In genomic region chr5:177163500-177163899, GRCh38 we compare ENCODE assay signal across 16 cellular contexts. TPM values are rescaled to one million over a fixed set of nuclear protein-coding genes. Genes with fewer than 3 reads are reported as not detected.
DNase-seq lines count a peak whose midpoint lies in the region; ATAC-seq and TF ChIP-seq lines count a peak whose summit lies in the region.
"Had no signal": no experiment of that assay in that cellular context is flagged by ENCODE, and none has a peak within 500 bp of the region (broad histone marks: within the 10 kb centered on the region; RNA-seq: fewer than 3 reads in every experiment).

No MANE protein-coding gene starts in this region.

- H4K20me1 ChIP-seq in GM23338 (replicated peaks; ENCODE audit: insufficient read depth) = peaks cover 51% of the 10 kb centered on the region
- H4K20me1 ChIP-seq in SU-DHL-6 (ENCODE audit: low read depth, low read length) = no peaks in the 10 kb centered on the region
- no peaks in the 10 kb centered on the region for H4K20me1 ChIP-seq in SK-N-SH (ENCODE audit: insufficient read depth)

- no peak overlapping the region for H3K27ac Mint-ChIP-seq in GM23338
- H3K27ac Mint-ChIP-seq: CD4-positive, alpha-beta T cell had no signal

- H3K4me2 ChIP-seq in GM23338 (no peak overlapping the region), SU-DHL-6 (ENCODE audit: low read depth, low read length, poor library complexity, severe bottlenecking) (no peak overlapping the region), SK-N-SH (no peak overlapping the region)
- H3K4me2 ChIP-seq: A549 had no signal

- TF ChIP-seq RAD21 in SK-N-SH (IDR thresholded peaks at IDR 0.05; ENCODE audit: low read length) = no peak

- H3K9ac ChIP-seq in SU-DHL-6 (ENCODE audit: low read length) (no peak overlapping the region), SK-N-SH (no peak overlapping the region)

- POLR2A ChIA-PET in SK-N-SH (lab: Yijun Ruan, JAX) = interaction anchor here (0.6 kb wide), 1 partner anchor 9 kb away, joined by 3 read pairs; no protein-coding TSS in a partner anchor

- TF ChIP-seq CTCF in GM23338 (conservative IDR thresholded peaks at IDR 0.05; ENCODE audit: low read depth in 2 of 2) (no peak), SU-DHL-6 (IDR thresholded peaks at IDR 0.05; ENCODE audit: insufficient read depth, low read length, poor library complexity, severe bottlenecking) (no peak), thyroid gland (IDR thresholded peaks at IDR 0.05) (no peak), SK-N-SH (IDR thresholded peaks at IDR 0.05) (no peak)

- H2AFZ ChIP-seq in GM23338 (no peak overlapping the region), SU-DHL-6 (ENCODE audit: low read depth, low read length, severe bottlenecking) (no peak overlapping the region), SK-N-SH (ENCODE audit: low read depth) (no peak overlapping the region)

- no peaks in the 10 kb centered on the region for H3K27me3 ChIP-seq in GM23338 (ENCODE audit: insufficient read depth)
- H3K27me3 ChIP-seq in SU-DHL-6 (ENCODE audit: low read length) = no peaks in the 10 kb centered on the region
- no peaks in the 10 kb centered on the region for H3K27me3 ChIP-seq in thyroid gland
- no peaks in the 10 kb centered on the region for H3K27me3 ChIP-seq in SK-N-SH (ENCODE audit: insufficient read depth)

- H3K79me2 ChIP-seq in GM23338 (replicated peaks; ENCODE audit: insufficient read depth) (peaks cover 100% of the 10 kb centered on the region), SU-DHL-6 (ENCODE audit: insufficient read depth, low read length) (peaks cover 91% of the 10 kb centered on the region), SK-N-SH (ENCODE audit: insufficient read depth) (peaks cover 92% of the 10 kb centered on the region)

- H3K4me3 ChIP-seq in GM23338 (no peak overlapping the region), SU-DHL-6 (ENCODE audit: insufficient read depth, low read length, poor library complexity, severe bottlenecking) (no peak overlapping the region), thyroid gland (replicated peaks in 1 of 3) (no peak overlapping the region), SK-N-SH (ENCODE audit: low read depth in 2 of 2, low read length in 1 of 2) (no peak overlapping the region)
- H3K4me3 ChIP-seq: A549 had no signal

- H3K27me3 Mint-ChIP-seq in GM23338 (ENCODE audit: insufficient read depth, low read depth, poor library complexity) = peaks cover 11% of the 10 kb centered on the region
- H3K27me3 Mint-ChIP-seq: CD4-positive, alpha-beta T cell had no signal

- no peak for TF ChIP-seq POLR2A in thyroid gland (IDR thresholded peaks at IDR 0.05)

- H3K4me3 Mint-ChIP-seq in GM23338 = no peak overlapping the region
- H3K4me3 Mint-ChIP-seq: CD4-positive, alpha-beta T cell; H9 had no signal

- peaks cover 50% of the 10 kb centered on the region; the same call in 2 of the 3 replicates for H3K36me3 Mint-ChIP-seq in GM23338 (ENCODE audit: low read depth)

- TF ChIP-seq EP300 in SK-N-SH (IDR thresholded peaks at IDR 0.05; ENCODE audit: borderline replicate concordance in 1 of 2, low read depth in 1 of 2, low read length in 1 of 2) = no peak

- H3K4me1 ChIP-seq in GM23338 (ENCODE audit: insufficient read depth) (no peaks in the 10 kb centered on the region), thyroid gland (peaks cover 21 to 39% of the 10 kb centered on the region in 2 donors), SK-N-SH (ENCODE audit: control insufficient read depth in 1 of 2, insufficient read depth in 2 of 2, low read depth in 1 of 2, low read length in 1 of 2) (no peaks in the 10 kb centered on the region)
- H3K4me1 ChIP-seq: A549, Caco-2 had no signal

- ATAC-seq in GM23338 = no peak
- ATAC-seq: A549 had no signal

- CTCF ChIA-PET in SK-N-SH (lab: Yijun Ruan, JAX) = interaction anchor here (0.7 kb wide), 1 partner anchor 147 kb away, joined by 3 read pairs; no protein-coding TSS in a partner anchor

- H3K36me3 ChIP-seq in GM23338 (ENCODE audit: insufficient read depth) (0 out of 2 replicates have a peak, but pooled peaks cover 2% of the 10 kb centered on the region), SU-DHL-6 (ENCODE audit: low read length) (peaks cover 17% of the 10 kb centered on the region), thyroid gland (peaks cover 0 to 4% of the 10 kb centered on the region in 2 donors), SK-N-SH (replicated peaks in 1 of 2; ENCODE audit: control insufficient read depth in 1 of 2, insufficient read depth in 2 of 2, low read length in 1 of 2) (peaks cover 0 to 14% of the 10 kb centered on the region in 2 experiments)

- WGBS in thyroid gland, 2 donors = 97 to 100% methylated on average over 2 of the region's 2 CpGs
- 90% methylated on average over 2 of the region's 2 CpGs for WGBS in SK-N-SH (ENCODE audit: low lambda C conversion rate)

- peaks cover 11% of the 10 kb centered on the region; the same call in 1 of the 2 replicates for H3F3A ChIP-seq in GM23338 (replicated peaks; ENCODE audit: low read depth)
- H3F3A ChIP-seq in SU-DHL-6 (ENCODE audit: insufficient read depth) = peaks cover 59% of the 10 kb centered on the region
- no peaks in the 10 kb centered on the region for H3F3A ChIP-seq in SK-N-SH (replicated peaks; ENCODE audit: insufficient read depth)

- no peaks in the 10 kb centered on the region for H3K9me3 Mint-ChIP-seq in GM23338
- H3K9me3 Mint-ChIP-seq: CD4-positive, alpha-beta T cell; H9 had no signal

- H3K4me1 Mint-ChIP-seq in GM23338 = peaks cover 2% of the 10 kb centered on the region; the same call in 1 of the 3 replicates

- no peaks in the 10 kb centered on the region for H3K9me3 ChIP-seq in SU-DHL-6 (ENCODE audit: insufficient read depth, low read length)
- no peaks in the 10 kb centered on the region for H3K9me3 ChIP-seq in thyroid gland
- H3K9me3 ChIP-seq in SK-N-SH = no peaks in the 10 kb centered on the region
- H3K9me3 ChIP-seq: A549, Caco-2 had no signal

- intact Hi-C loops in thyroid gland (cut with DNase I) = no loop called here

- H3K9me2 ChIP-seq in GM23338 (ENCODE audit: insufficient read depth) = no peaks in the 10 kb centered on the region
- no peaks in the 10 kb centered on the region for H3K9me2 ChIP-seq in SU-DHL-6 (replicated peaks; ENCODE audit: insufficient read depth, low read length)
- no peaks in the 10 kb centered on the region for H3K9me2 ChIP-seq in SK-N-SH

- H3K27ac ChIP-seq in GM23338 (ENCODE audit: low read depth) (0 out of 2 replicates have a peak overlapping the region, but pooled peaks have one; percentile 27), SU-DHL-6 (ENCODE audit: low read depth, low read length) (peak overlapping the region; percentile 38; the same call in 1 of the 2 replicates), thyroid gland (peak overlapping the region in 2 of 3 donors; percentile 62 to 69), SK-N-SH (ENCODE audit: low read depth in 2 of 2, low read length in 1 of 2) (no peak overlapping the region)
- H3K27ac ChIP-seq: 22Rv1, A549, C4-2B had no signal

- DNase-seq in NCI-H82 (lab: John Stamatoyannopoulos, UW) (peak; percentile 26), NCI-H82 treated with DMSO at 0.1 percent for 48 hours (lab: John Stamatoyannopoulos, UW; ENCODE audit: unreplicated experiment) (no peak), GM23338 (ENCODE audit: low spot score) (no peak), thyroid gland (no peak), cerebellum (ENCODE audit: low spot score) (no peak), SK-N-SH (no peak)
- DNase-seq: AML-193, Caco-2, DMS79 treated with DMSO at 0.1 percent for 48 hours, GF-D8, H9 had no signal

TF ChIP-seq in GM23338, 12 proteins besides CTCF, POLR2A, EP300 and RAD21 (continues in another document):
- TF ChIP-seq JUNB (IDR thresholded peaks at IDR 0.05; ENCODE audit: unreplicated experiment) (no peak), ETS1 (IDR thresholded peaks at IDR 0.05) (no peak)

TF ChIP-seq in SK-N-SH, 30 proteins besides CTCF, POLR2A, EP300 and RAD21:
- TF ChIP-seq GABPA (IDR thresholded peaks at IDR 0.05; ENCODE audit: low read depth) (no peak), SIN3A (IDR thresholded peaks at IDR 0.05; ENCODE audit: borderline replicate concordance, low read depth, low read length) (no peak), RXRA (IDR thresholded peaks at IDR 0.05; ENCODE audit: borderline replicate concordance, low read depth) (no peak), NRF1 (IDR thresholded peaks at IDR 0.05; ENCODE audit: low read depth, low read length) (no peak), GATA2 (CRISPR knock-in tag; IDR thresholded peaks at IDR 0.05) (no peak), NFIC (IDR thresholded peaks at IDR 0.05; ENCODE audit: borderline replicate concordance) (no peak), USF2 (IDR thresholded peaks at IDR 0.05; ENCODE audit: borderline replicate concordance, low read depth, low read length) (no peak), POLR2AphosphoS5 (IDR thresholded peaks at IDR 0.05; ENCODE audit: low read depth, low read length) (no peak), SMC3 (IDR thresholded peaks at IDR 0.05; ENCODE audit: low read depth, low read length) (no peak), MAX (IDR thresholded peaks at IDR 0.05; ENCODE audit: low read depth) (no peak)
TF ChIP-seq in SK-N-SH: peak in this region for 0.

RNA-seq across cellular contexts. Expression of gene NSD1, which starts 29.9 kb away (rescaled TPM):
- total RNA-seq in GM23338 (2014; rRNA removed; shearing (Covaris generic)) = 85.9 and 106 TPM in 2 replicates
- polyA plus RNA-seq in GM23338 (2016; fragmentation: Nextera tagmentation; extraction: Ambion mirVana) = 82.5 and 96.4 TPM in 2 replicates
- 100 to 1,000 TPM in 1 of 4 donors, 10 to 100 TPM in 3; 61.9 to 114 (median 73.9) TPM for total RNA-seq in thyroid gland
- total RNA-seq in cerebellum = 102 TPM
- polyA plus RNA-seq in SK-N-SH (2012; rRNA removed) = 6.7 and 9.0 TPM in 2 replicates
- polyA plus RNA-seq in SK-N-SH (2012; cell fraction: cytosol; rRNA removed) = 6.6 and 7.0 TPM in 2 replicates
- 9.5 and 14.4 TPM in 2 replicates for polyA plus RNA-seq in SK-N-SH (2012; cell fraction: nucleus; rRNA removed)

Comparison
In these comparisons a context has a peak if more than half of its experiments do, and no peak if none do; other contexts are left out.
1. H3K27ac ChIP-seq: peak in GM23338 (single experiment), SU-DHL-6 (single experiment) and thyroid gland (2 of 3); none in SK-N-SH (0 of 2).